Comparison of ENCODE assay signal across 12 cellular contexts in the genomic region with DNA sequence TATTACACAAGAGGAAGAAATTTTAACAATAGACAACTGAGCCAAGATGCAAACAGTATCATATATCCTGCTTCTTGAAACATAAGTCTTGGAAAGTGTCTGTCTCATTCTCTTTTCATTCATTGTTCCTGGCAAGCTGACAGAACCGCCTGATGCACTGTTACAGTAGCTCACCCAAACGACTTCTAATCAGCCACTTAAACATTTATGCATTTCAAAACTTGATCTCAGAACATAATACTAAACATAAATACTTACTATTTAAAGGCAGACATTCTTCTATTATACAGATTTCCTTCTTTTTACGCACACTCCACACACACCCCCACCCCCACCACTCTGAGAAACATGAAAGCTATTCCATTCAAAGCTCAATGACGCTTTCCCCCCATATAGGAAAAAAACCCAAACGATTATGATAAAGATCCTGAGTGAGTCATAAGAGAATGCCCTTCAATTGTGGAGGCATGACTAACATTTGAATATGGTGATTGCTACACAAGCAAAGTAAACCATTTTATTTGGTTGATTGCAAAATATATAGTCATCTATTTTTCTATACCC. TPM values are rescaled to one million over a fixed set of nuclear protein-coding genes. Genes with fewer than 3 reads are reported as not detected.
DNase-seq lines count a peak whose midpoint lies in the region; ATAC-seq, FAIRE-seq and TF ChIP-seq lines count a peak whose summit lies in the region.
"Had no signal": no experiment of that assay in that cellular context is flagged by ENCODE, and none has a peak within 500 bp of the region (broad histone marks: within the 10 kb centered on the region; RNA-seq: fewer than 3 reads in every experiment).

No MANE protein-coding gene starts in this region.

- no peaks in the 10 kb centered on the region for H3K36me3 ChIP-seq in astrocyte (ENCODE audit: insufficient read depth, low read length)
- H3K36me3 ChIP-seq: cardiac muscle cell had no signal

- no peak for FAIRE-seq in astrocyte (lab: Jason Lieb, UNC)

- H3K9me3 Mint-ChIP-seq in astrocyte (ENCODE audit: unreplicated experiment): peaks cover 5% of the 10 kb centered on the region
- H3K9me3 Mint-ChIP-seq in activated T-cell treated with anti-CD3 and anti-CD28 coated beads, Interleukin-2, amount 50 U/mL, for 4 hours: no peaks in the 10 kb centered on the region
- H3K9me3 Mint-ChIP-seq: stimulated activated naive B cell treated with anti-CD40 and anti-IgM and Interleukin-4, amounts not matched to agents 10 μg/mL and 1 μg/mL and 100 μg/mL, for 72 hours had no signal

- peaks cover 22% of the 10 kb centered on the region for H3K4me1 Mint-ChIP-seq in astrocyte (ENCODE audit: low read depth, unreplicated experiment)
- H3K4me1 Mint-ChIP-seq in activated T-cell treated with anti-CD3 and anti-CD28 coated beads, Interleukin-2, amount 50 U/mL, for 4 hours (ENCODE audit: low read depth): no peaks in the 10 kb centered on the region
- H3K4me1 Mint-ChIP-seq: stimulated activated naive B cell treated with anti-CD40 and anti-IgM and Interleukin-4, amounts not matched to agents 10 μg/mL and 1 μg/mL and 100 μg/mL, for 72 hours had no signal

- H3K9me3 ChIP-seq in astrocyte (ENCODE audit: insufficient read depth, low read depth, low read length): no peaks in the 10 kb centered on the region

- H3K4me1 ChIP-seq in astrocyte (ENCODE audit: insufficient read depth, low read length): peaks cover 13% of the 10 kb centered on the region

- H3K27me3 ChIP-seq in astrocyte (ENCODE audit: insufficient read depth, low read length): no peaks in the 10 kb centered on the region
- H3K27me3 ChIP-seq: cardiac muscle cell had no signal

- H3K4me3 Mint-ChIP-seq in astrocyte (ENCODE audit: unreplicated experiment): no peak overlapping the region
- H3K4me3 Mint-ChIP-seq in activated T-cell treated with anti-CD3 and anti-CD28 coated beads, Interleukin-2, amount 50 U/mL, for 4 hours: no peak overlapping the region
- H3K4me3 Mint-ChIP-seq: stimulated activated naive B cell treated with anti-CD40 and anti-IgM and Interleukin-4, amounts not matched to agents 10 μg/mL and 1 μg/mL and 100 μg/mL, for 72 hours had no signal

- no peak overlapping the region for H3K27ac Mint-ChIP-seq in astrocyte (ENCODE audit: unreplicated experiment)
- H3K27ac Mint-ChIP-seq: stimulated activated naive B cell treated with anti-CD40 and anti-IgM and Interleukin-4, amounts not matched to agents 10 μg/mL and 1 μg/mL and 100 μg/mL, for 72 hours had no signal

- H3K79me2 ChIP-seq in astrocyte (ENCODE audit: insufficient read depth, low read length): no peaks in the 10 kb centered on the region

- H3K36me3 Mint-ChIP-seq in astrocyte (ENCODE audit: low read depth, unreplicated experiment): peaks cover 11% of the 10 kb centered on the region
- H3K36me3 Mint-ChIP-seq in activated T-cell treated with anti-CD3 and anti-CD28 coated beads, Interleukin-2, amount 50 U/mL, for 4 hours (ENCODE audit: insufficient read depth): no peaks in the 10 kb centered on the region
- H3K36me3 Mint-ChIP-seq: stimulated activated naive B cell treated with anti-CD40 and anti-IgM and Interleukin-4, amounts not matched to agents 10 μg/mL and 1 μg/mL and 100 μg/mL, for 72 hours had no signal

- H3K4me2 ChIP-seq in astrocyte (ENCODE audit: low read length): peak overlapping the region; percentile 75

- no peak overlapping the region for H2AFZ ChIP-seq in astrocyte (ENCODE audit: low read depth, low read length)

- ATAC-seq in activated T-cell treated with anti-CD3 and anti-CD28 coated beads, Interleukin-2, amount 50 U/mL, for 4 hours: no peak
- ATAC-seq: left cardiac atrium; stimulated activated naive B cell treated with anti-CD40 and anti-IgM and Interleukin-4, amounts not matched to agents 10 μg/mL and 1 μg/mL and 100 μg/mL, for 72 hours had no signal

- H3K9ac ChIP-seq in astrocyte (ENCODE audit: low read length): peak overlapping the region; percentile 1

- DNase-seq in Ammon's horn (ENCODE audit: low spot score) (peak; percentile 58), LHCN-M2 (ENCODE audit: low read depth) (peak; percentile 60), astrocyte (ENCODE audit: low read depth) (peak; percentile 85), kidney tubule cell (ENCODE audit: low spot score) (peak; percentile 24), NCI-H524 (lab: John Stamatoyannopoulos, UW) (no peak), NCI-H82 (lab: John Stamatoyannopoulos, UW) (no peak), NCI-H1417 (lab: John Stamatoyannopoulos, UW) (no peak)
- DNase-seq in activated T-cell treated with anti-CD3 and anti-CD28 coated beads, Interleukin-2, amount 50 U/mL, for 4 hours: no peak
- DNase-seq: activated CD4-positive, alpha-beta T cell treated with anti-CD3 and anti-CD28 coated beads for 48 hours; left cardiac atrium; stimulated activated naive B cell treated with anti-CD40 and anti-IgM and Interleukin-4, amounts not matched to agents 10 μg/mL and 1 μg/mL and 100 μg/mL, for 72 hours had no signal

- TF ChIP-seq CTCF in astrocyte (IDR thresholded peaks at IDR 0.05; ENCODE audit: insufficient read depth, low read depth, low read length): no peak

- H3K4me3 ChIP-seq in astrocyte (ENCODE audit: insufficient read depth, low read depth, low read length): no peak overlapping the region
- H3K4me3 ChIP-seq: cardiac muscle cell had no signal

- no peaks in the 10 kb centered on the region for H3K27me3 Mint-ChIP-seq in astrocyte (ENCODE audit: low read depth, unreplicated experiment)
- no peaks in the 10 kb centered on the region for H3K27me3 Mint-ChIP-seq in activated T-cell treated with anti-CD3 and anti-CD28 coated beads, Interleukin-2, amount 50 U/mL, for 4 hours (ENCODE audit: low read depth)
- H3K27me3 Mint-ChIP-seq: stimulated activated naive B cell treated with anti-CD40 and anti-IgM and Interleukin-4, amounts not matched to agents 10 μg/mL and 1 μg/mL and 100 μg/mL, for 72 hours had no signal

- H3K27ac ChIP-seq in astrocyte (ENCODE audit: low read depth, low read length): peak overlapping the region; percentile 58
- H3K27ac ChIP-seq: cardiac muscle cell had no signal

- H4K20me1 ChIP-seq in astrocyte (ENCODE audit: insufficient read depth, low read length): no peaks in the 10 kb centered on the region

RNA-seq across cellular contexts. Expression of gene SHTN1, which starts 30.5 kb away (rescaled TPM):
- total RNA-seq in LHCN-M2 (2014; rRNA removed) (2.7 and 3.7 TPM in 2 replicates), astrocyte (25.3 and 32.7 TPM in 2 replicates)
- polyA plus RNA-seq in LHCN-M2 (2012): 2.5 TPM
- under 1 TPM; 0.13 to 0.35 (median 0.24) TPM for total RNA-seq in activated T-cell treated with anti-CD3 and anti-CD28 coated beads, Interleukin-2, amount 50 U/mL, for 4 hours

Comparison
In these comparisons a context has a peak if more than half of its experiments do, and no peak if none do; other contexts are left out.
1. DNase-seq: peak in Ammon's horn (single experiment), LHCN-M2 (single experiment), astrocyte (single experiment) and kidney tubule cell (single experiment); none in activated T-cell treated with anti-CD3 and anti-CD28 coated beads, Interleukin-2, amount 50 U/mL, for 4 hours (single experiment), NCI-H524 (0 of 2), NCI-H82 (single experiment) and NCI-H1417 (0 of 3).